6 cellular contexts compared by ENCODE assay signal in the genomic region with DNA sequence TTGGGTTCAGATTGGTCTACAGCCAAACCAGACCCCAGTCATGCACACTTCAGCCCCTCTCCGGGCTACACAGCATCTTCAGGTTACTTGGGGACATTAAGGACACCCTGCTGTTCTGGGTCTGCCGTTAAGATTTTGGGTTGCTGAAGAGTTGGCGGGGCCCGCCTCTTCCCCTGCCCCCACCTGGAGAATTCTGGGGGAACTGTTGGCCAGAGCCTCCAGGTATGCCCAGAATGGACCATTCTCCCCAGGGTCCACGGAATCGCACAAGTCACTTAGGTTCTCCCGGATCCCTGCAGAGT. TPM values are rescaled to one million over a fixed set of nuclear protein-coding genes. Genes with fewer than 3 reads are reported as not detected.
DNase-seq lines count a peak whose midpoint lies in the region; ATAC-seq and TF ChIP-seq lines count a peak whose summit lies in the region.

No MANE protein-coding gene starts in this region.

- H3K4me1 ChIP-seq in neural progenitor cell (peaks cover 28% of the 10 kb centered on the region), gastrocnemius medialis (peaks cover 0 to 9% of the 10 kb centered on the region in 2 donors)

- no peaks in the 10 kb centered on the region for H3K36me3 Mint-ChIP-seq in activated naive CD8-positive, alpha-beta T cell treated with anti-CD3 and anti-CD28 coated beads, Interleukin-2, amount 10 ng/mL, durations not matched to agents 7 days and 5 days
- peaks cover 11% of the 10 kb centered on the region for H3K36me3 Mint-ChIP-seq in neural progenitor cell

- H3K27ac Mint-ChIP-seq in activated naive CD8-positive, alpha-beta T cell treated with anti-CD3 and anti-CD28 coated beads, Interleukin-2, amount 10 ng/mL, durations not matched to agents 7 days and 5 days, result no peak overlapping the region
- no peak overlapping the region for H3K27ac Mint-ChIP-seq in neural progenitor cell

- intact Hi-C loops in gastrocnemius medialis (cut with DNase I; ENCODE audit: low total_unique reads), result no loop called here

- TF ChIP-seq POLR2A in gastrocnemius medialis (IDR thresholded peaks at IDR 0.05), result no peak

- peaks cover 45% of the 10 kb centered on the region for H3K79me2 ChIP-seq in neural progenitor cell (ENCODE audit: low read depth)

- peaks cover 43% of the 10 kb centered on the region for H4K20me1 ChIP-seq in neural progenitor cell (ENCODE audit: low read depth)

- peak overlapping the region; percentile 43 for H3K4me3 Mint-ChIP-seq in activated naive CD8-positive, alpha-beta T cell treated with anti-CD3 and anti-CD28 coated beads, Interleukin-2, amount 10 ng/mL, durations not matched to agents 7 days and 5 days
- H3K4me3 Mint-ChIP-seq in neural progenitor cell, result peak overlapping the region; percentile 84

- H3K27me3 ChIP-seq in H7 (ENCODE audit: control insufficient read depth, insufficient read depth, low read length) (no peaks in the 10 kb centered on the region; the same call in 1 of the 2 replicates), neural progenitor cell (no peaks in the 10 kb centered on the region), gastrocnemius medialis (peaks cover 9 to 17% (median 13%) of the 10 kb centered on the region in 3 donors)

- DNase-seq in H7 (no peak), neural progenitor cell (ENCODE audit: low spot score) (no peak), gastrocnemius medialis (no peak), glomerular visceral epithelial cell (ENCODE audit: extremely low spot score) (no peak), left lobe of liver (ENCODE audit: low spot score) (no peak)
- no peak for DNase-seq in activated naive CD8-positive, alpha-beta T cell treated with anti-CD3 and anti-CD28 coated beads, Interleukin-2, amount 10 ng/mL, durations not matched to agents 7 days and 5 days

- H3K9me3 Mint-ChIP-seq in activated naive CD8-positive, alpha-beta T cell treated with anti-CD3 and anti-CD28 coated beads, Interleukin-2, amount 10 ng/mL, durations not matched to agents 7 days and 5 days, result no peaks in the 10 kb centered on the region
- no peaks in the 10 kb centered on the region for H3K9me3 Mint-ChIP-seq in neural progenitor cell

- in situ Hi-C loops in gastrocnemius medialis (cut with MboI; ENCODE audit: low sequenced_read_pairs in 4 of 4), result no loop called here

- H3K4me2 ChIP-seq in neural progenitor cell, result peak overlapping the region; percentile 73

- H3K9me3 ChIP-seq in neural progenitor cell (ENCODE audit: low read depth), result no peaks in the 10 kb centered on the region
- H3K9me3 ChIP-seq in gastrocnemius medialis, result no peaks in the 10 kb centered on the region

- H3K4me1 Mint-ChIP-seq in activated naive CD8-positive, alpha-beta T cell treated with anti-CD3 and anti-CD28 coated beads, Interleukin-2, amount 10 ng/mL, durations not matched to agents 7 days and 5 days, result no peaks in the 10 kb centered on the region
- peaks cover 35% of the 10 kb centered on the region for H3K4me1 Mint-ChIP-seq in neural progenitor cell

- no peaks in the 10 kb centered on the region; the same call in 1 of the 2 replicates for H3K36me3 ChIP-seq in H7 (replicated peaks; ENCODE audit: control insufficient read depth, insufficient read depth, low read length)
- no peaks in the 10 kb centered on the region for H3K36me3 ChIP-seq in neural progenitor cell
- peaks cover 0 to 37% of the 10 kb centered on the region in 2 donors for H3K36me3 ChIP-seq in gastrocnemius medialis

- no peak overlapping the region for H3K9ac ChIP-seq in neural progenitor cell

- H3K27ac ChIP-seq in neural progenitor cell, result no peak overlapping the region
- no peak overlapping the region for H3K27ac ChIP-seq in gastrocnemius medialis

- no peak for ATAC-seq in activated naive CD8-positive, alpha-beta T cell treated with anti-CD3 and anti-CD28 coated beads, Interleukin-2, amount 10 ng/mL, durations not matched to agents 7 days and 5 days (ENCODE audit: low read depth)
- no peak for ATAC-seq in gastrocnemius medialis
- ATAC-seq in left lobe of liver, result no peak

- peaks cover 35% of the 10 kb centered on the region for H3K27me3 Mint-ChIP-seq in activated naive CD8-positive, alpha-beta T cell treated with anti-CD3 and anti-CD28 coated beads, Interleukin-2, amount 10 ng/mL, durations not matched to agents 7 days and 5 days
- peaks cover 3% of the 10 kb centered on the region for H3K27me3 Mint-ChIP-seq in neural progenitor cell (ENCODE audit: insufficient read depth, low read depth)

- TF ChIP-seq CTCF in neural progenitor cell (IDR thresholded peaks at IDR 0.05) (no peak), gastrocnemius medialis (IDR thresholded peaks at IDR 0.05 in 4 of 5, conservative IDR thresholded peaks at IDR 0.05 in 1 of 5) (no peak)

- H3K4me3 ChIP-seq in H7 (ENCODE audit: insufficient read depth, low read depth, low read length) (peak overlapping the region; percentile 51), neural progenitor cell (peak overlapping the region; percentile 99), gastrocnemius medialis (peak overlapping the region in 1 of 4 donors; percentile 45)

- POLR2A ChIA-PET in activated naive CD8-positive, alpha-beta T cell treated with anti-CD3 and anti-CD28 coated beads, Interleukin-2, amount 10 ng/mL, durations not matched to agents 7 days and 5 days (lab: Charles Lee), result no interaction called here

- peaks cover 18% of the 10 kb centered on the region for H3F3A ChIP-seq in neural progenitor cell (ENCODE audit: low read depth)

- peak overlapping the region; percentile 30 for H2AFZ ChIP-seq in neural progenitor cell (replicated peaks)

RNA-seq across cellular contexts. Expression of gene PTK7, which starts 0.4 kb away (rescaled TPM):
- total RNA-seq in H7 (2014; rRNA removed; shearing (Covaris generic)), result 143 and 163 TPM in 2 replicates
- total RNA-seq in activated naive CD8-positive, alpha-beta T cell treated with anti-CD3 and anti-CD28 coated beads, Interleukin-2, amount 10 ng/mL, durations not matched to agents 7 days and 5 days, result 1 to 10 TPM; 1.4 to 1.9 TPM
- total RNA-seq in neural progenitor cell (ENCODE audit: low replicate concordance) (68.0 and 155 TPM in 2 replicates), gastrocnemius medialis (under 1 TPM; 0.15 to 0.64 (median 0.24) TPM), left lobe of liver (1.3 TPM)

RNA-seq across cellular contexts. Expression of gene KLC4, which starts 16.3 kb away (rescaled TPM):
- total RNA-seq in H7 (2014; rRNA removed; shearing (Covaris generic)), result 24.8 and 30.2 TPM in 2 replicates
- 10 to 100 TPM; 25.2 to 33.8 TPM for total RNA-seq in activated naive CD8-positive, alpha-beta T cell treated with anti-CD3 and anti-CD28 coated beads, Interleukin-2, amount 10 ng/mL, durations not matched to agents 7 days and 5 days
- total RNA-seq in neural progenitor cell (ENCODE audit: low replicate concordance), result 12.6 and 28.2 TPM in 2 replicates
- total RNA-seq in gastrocnemius medialis, result 10 to 100 TPM; 12.2 to 19.3 (median 14.6) TPM
- 141 TPM for total RNA-seq in left lobe of liver

RNA-seq across cellular contexts. Expression of gene MRPL2, which starts 16.5 kb away (rescaled TPM):
- total RNA-seq in H7 (2014; rRNA removed; shearing (Covaris generic)), result 79.1 and 82.1 TPM in 2 replicates
- total RNA-seq in activated naive CD8-positive, alpha-beta T cell treated with anti-CD3 and anti-CD28 coated beads, Interleukin-2, amount 10 ng/mL, durations not matched to agents 7 days and 5 days, result 10 to 100 TPM; 50.1 to 65.2 TPM
- total RNA-seq in neural progenitor cell (ENCODE audit: low replicate concordance) (20.7 and 31.7 TPM in 2 replicates), gastrocnemius medialis (10 to 100 TPM; 34.1 to 64.9 (median 41.1) TPM), left lobe of liver (71.8 TPM)

RNA-seq across cellular contexts. Expression of gene CUL7, which starts 22.1 kb away (rescaled TPM):
- total RNA-seq in H7 (2014; rRNA removed; shearing (Covaris generic)), result 19.6 and 39.2 TPM in 2 replicates
- total RNA-seq in activated naive CD8-positive, alpha-beta T cell treated with anti-CD3 and anti-CD28 coated beads, Interleukin-2, amount 10 ng/mL, durations not matched to agents 7 days and 5 days, result 10 to 100 TPM; 10.2 to 12.7 TPM
- total RNA-seq in neural progenitor cell (ENCODE audit: low replicate concordance) (23.1 and 43.7 TPM in 2 replicates), gastrocnemius medialis (10 to 100 TPM; 11.9 to 21.3 (median 15.4) TPM), left lobe of liver (8.5 TPM)

RNA-seq across cellular contexts. Expression of gene RRP36, which starts 54.3 kb away (rescaled TPM):
- total RNA-seq in H7 (2014; rRNA removed; shearing (Covaris generic)), result 100 and 106 TPM in 2 replicates
- total RNA-seq in activated naive CD8-positive, alpha-beta T cell treated with anti-CD3 and anti-CD28 coated beads, Interleukin-2, amount 10 ng/mL, durations not matched to agents 7 days and 5 days, result 10 to 100 TPM; 63.8 to 65.6 TPM
- total RNA-seq in neural progenitor cell (ENCODE audit: low replicate concordance) (77.8 and 93.3 TPM in 2 replicates), gastrocnemius medialis (10 to 100 TPM; 37.7 to 64.3 (median 51.0) TPM), left lobe of liver (21.7 TPM)

Comparison
In these comparisons a context has a peak if more than half of its experiments do, and no peak if none do; other contexts are left out.
1. RNA of gene PTK7, which starts 0.4 kb away (total RNA-seq): 143 to 163 TPM in H7 and 68.0 to 155 TPM in neural progenitor cell; 1.4 to 1.9 TPM in activated naive CD8-positive, alpha-beta T cell treated with anti-CD3 and anti-CD28 coated beads, Interleukin-2, amount 10 ng/mL, durations not matched to agents 7 days and 5 days, 1.3 TPM in left lobe of liver (single experiment) and 0.15 to 0.64 TPM in gastrocnemius medialis; every median in the first group is over 10 times any median in the second.